ENCODE assay signal across 1 cellular context in the genomic region with DNA sequence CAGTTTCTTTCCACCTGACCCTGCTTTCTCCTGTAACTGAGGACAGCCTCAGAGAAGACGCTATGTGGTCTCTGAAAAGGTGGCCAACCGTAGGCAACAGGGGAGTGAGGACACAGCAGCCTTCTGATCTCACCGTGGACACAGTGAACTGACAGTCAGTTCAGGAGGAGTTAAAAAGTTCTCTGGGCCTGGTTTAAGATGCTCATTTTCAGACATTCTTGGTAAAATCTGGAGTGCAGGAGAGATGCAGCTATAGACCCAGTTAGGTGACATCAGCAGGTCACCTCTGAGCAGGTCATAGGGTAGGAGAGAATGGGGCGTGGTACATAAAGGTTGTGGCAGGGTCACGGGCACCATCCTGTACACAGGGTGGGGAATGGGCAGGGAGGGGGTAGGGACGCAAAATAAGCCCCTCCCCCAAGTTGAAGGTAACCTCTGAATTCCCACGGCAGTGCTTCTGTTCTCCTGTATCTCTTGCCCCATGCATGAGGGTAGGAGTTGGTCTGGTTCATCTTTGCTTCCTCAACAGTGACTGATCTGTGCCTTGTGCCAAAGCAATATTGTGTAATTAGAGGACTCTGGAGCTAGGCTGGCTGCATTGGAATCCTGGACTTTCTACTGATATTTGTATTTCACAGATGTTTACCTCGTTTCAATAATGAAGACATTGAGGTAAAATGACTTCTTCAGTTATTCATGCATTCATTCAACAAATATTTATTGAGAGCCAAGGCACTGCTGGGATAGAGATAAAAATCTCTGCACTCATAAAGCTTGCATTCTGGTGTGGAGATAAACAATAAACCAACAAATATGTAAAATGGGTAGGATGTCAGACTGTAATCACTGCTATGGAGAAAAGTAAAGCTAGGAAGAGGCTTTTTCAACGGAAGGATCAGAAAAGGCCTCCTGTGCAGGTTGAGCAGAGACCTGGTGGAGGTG.
TF ChIP-seq lines count a peak whose summit lies in the region.

No MANE protein-coding gene starts in this region.

TF ChIP-seq in HepG2, 621 proteins besides CTCF, POLR2A, EP300 and RAD21 (continued from another document and continues in another):
- TF ChIP-seq, protein P1, sequence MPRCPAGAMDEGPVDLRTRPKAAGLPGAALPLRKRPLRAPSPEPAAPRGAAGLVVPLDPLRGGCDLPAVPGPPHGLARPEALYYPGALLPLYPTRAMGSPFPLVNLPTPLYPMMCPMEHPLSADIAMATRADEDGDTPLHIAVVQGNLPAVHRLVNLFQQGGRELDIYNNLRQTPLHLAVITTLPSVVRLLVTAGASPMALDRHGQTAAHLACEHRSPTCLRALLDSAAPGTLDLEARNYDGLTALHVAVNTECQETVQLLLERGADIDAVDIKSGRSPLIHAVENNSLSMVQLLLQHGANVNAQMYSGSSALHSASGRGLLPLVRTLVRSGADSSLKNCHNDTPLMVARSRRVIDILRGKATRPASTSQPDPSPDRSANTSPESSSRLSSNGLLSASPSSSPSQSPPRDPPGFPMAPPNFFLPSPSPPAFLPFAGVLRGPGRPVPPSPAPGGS (CRISPR knock-in tag; IDR thresholded peaks at IDR 0.05) = no peak
- TF ChIP-seq SYNCRIP (IDR thresholded peaks at IDR 0.05; ENCODE audit: insufficient read depth, low read depth, low read length) (no peak), THAP11 (CRISPR knock-in tag; IDR thresholded peaks at IDR 0.05) (no peak; the same call in 1 of the 2 replicates), FOXO4 (CRISPR knock-in tag; conservative IDR thresholded peaks at IDR 0.05) (no peak), ZNF615 (CRISPR knock-in tag; IDR thresholded peaks at IDR 0.05; ENCODE audit: borderline replicate concordance) (no peak), HBP1 (CRISPR knock-in tag; IDR thresholded peaks at IDR 0.05; ENCODE audit: low read depth) (0 out of 2 replicates have a peak, but pooled peaks have one; percentile 32), NFIC (IDR thresholded peaks at IDR 0.05; ENCODE audit: low read length) (peak; percentile 33; the same call in 1 of the 2 replicates), PHF8 (CRISPR knock-in tag; IDR thresholded peaks at IDR 0.05) (no peak), SIX4 (CRISPR knock-in tag; IDR thresholded peaks at IDR 0.05) (no peak), ARHGAP35 (CRISPR knock-in tag; IDR thresholded peaks at IDR 0.05; ENCODE audit: borderline replicate concordance) (no peak), GTF3A (CRISPR knock-in tag; conservative IDR thresholded peaks at IDR 0.05) (no peak), ZNF562 (CRISPR knock-in tag; IDR thresholded peaks at IDR 0.05; ENCODE audit: borderline replicate concordance) (no peak), ZNF530 (CRISPR knock-in tag; IDR thresholded peaks at IDR 0.05; ENCODE audit: low read depth) (no peak), KMT2B (CRISPR knock-in tag; IDR thresholded peaks at IDR 0.05) (no peak), ATF6 (CRISPR knock-in tag; conservative IDR thresholded peaks at IDR 0.05) (no peak), HMG20B (CRISPR knock-in tag; conservative IDR thresholded peaks at IDR 0.05) (no peak; the same call in 1 of the 2 replicates), ZNF484 (CRISPR knock-in tag; IDR thresholded peaks at IDR 0.05; ENCODE audit: borderline replicate concordance, low read depth) (no peak), ZBTB8A (CRISPR knock-in tag; IDR thresholded peaks at IDR 0.05; ENCODE audit: borderline replicate concordance, low read depth) (no peak), SIN3A (IDR thresholded peaks at IDR 0.05; ENCODE audit: borderline replicate concordance, low read depth, low read length) (0 out of 2 replicates have a peak, but pooled peaks have one; percentile 27), SUZ12 (IDR thresholded peaks at IDR 0.05; ENCODE audit: low read depth, low read length) (no peak), KAT2B (IDR thresholded peaks at IDR 0.05; ENCODE audit: borderline replicate concordance, low read depth, low read length) (no peak), HINFP (CRISPR knock-in tag; IDR thresholded peaks at IDR 0.05; ENCODE audit: low read depth) (no peak), CBFB (CRISPR knock-in tag; IDR thresholded peaks at IDR 0.05) (no peak), GATAD2A (CRISPR knock-in tag; IDR thresholded peaks at IDR 0.05) (no peak; the same call in none of the 2 replicates), FOXJ3 (CRISPR knock-in tag; IDR thresholded peaks at IDR 0.05; ENCODE audit: borderline replicate concordance) (peak; percentile 90), HOXA9 (CRISPR knock-in tag; IDR thresholded peaks at IDR 0.05; ENCODE audit: borderline replicate concordance) (no peak), ZBTB44 (CRISPR knock-in tag; IDR thresholded peaks at IDR 0.05) (no peak), ZBTB7B (CRISPR knock-in tag; IDR thresholded peaks at IDR 0.05) (no peak; the same call in 1 of the 2 replicates), MYC (CRISPR knock-in tag; IDR thresholded peaks at IDR 0.05; ENCODE audit: borderline replicate concordance) (no peak), KLF13 (CRISPR knock-in tag; IDR thresholded peaks at IDR 0.05) (no peak), ZNF782 (CRISPR knock-in tag; IDR thresholded peaks at IDR 0.05; ENCODE audit: borderline replicate concordance) (no peak), ZNF24 (IDR thresholded peaks at IDR 0.05) (peak; percentile 93), SMYD3 (CRISPR knock-in tag; IDR thresholded peaks at IDR 0.05) (no peak), SOX13 (IDR thresholded peaks at IDR 0.05) (no peak), SOX13 (CRISPR knock-in tag; conservative IDR thresholded peaks at IDR 0.05 in 1 of 2, IDR thresholded peaks at IDR 0.05 in 1 of 2) (peak in 1 of 2 experiments; percentile 80; a peak in 2 of 4 replicates)
- TF ChIP-seq, protein P2, sequence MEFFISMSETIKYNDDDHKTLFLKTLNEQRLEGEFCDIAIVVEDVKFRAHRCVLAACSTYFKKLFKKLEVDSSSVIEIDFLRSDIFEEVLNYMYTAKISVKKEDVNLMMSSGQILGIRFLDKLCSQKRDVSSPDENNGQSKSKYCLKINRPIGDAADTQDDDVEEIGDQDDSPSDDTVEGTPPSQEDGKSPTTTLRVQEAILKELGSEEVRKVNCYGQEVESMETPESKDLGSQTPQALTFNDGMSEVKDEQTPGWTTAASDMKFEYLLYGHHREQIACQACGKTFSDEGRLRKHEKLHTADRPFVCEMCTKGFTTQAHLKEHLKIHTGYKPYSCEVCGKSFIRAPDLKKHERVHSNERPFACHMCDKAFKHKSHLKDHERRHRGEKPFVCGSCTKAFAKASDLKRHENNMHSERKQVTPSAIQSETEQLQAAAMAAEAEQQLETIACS (CRISPR knock-in tag; IDR thresholded peaks at IDR 0.05) = no peak
- TF ChIP-seq, protein P3, sequence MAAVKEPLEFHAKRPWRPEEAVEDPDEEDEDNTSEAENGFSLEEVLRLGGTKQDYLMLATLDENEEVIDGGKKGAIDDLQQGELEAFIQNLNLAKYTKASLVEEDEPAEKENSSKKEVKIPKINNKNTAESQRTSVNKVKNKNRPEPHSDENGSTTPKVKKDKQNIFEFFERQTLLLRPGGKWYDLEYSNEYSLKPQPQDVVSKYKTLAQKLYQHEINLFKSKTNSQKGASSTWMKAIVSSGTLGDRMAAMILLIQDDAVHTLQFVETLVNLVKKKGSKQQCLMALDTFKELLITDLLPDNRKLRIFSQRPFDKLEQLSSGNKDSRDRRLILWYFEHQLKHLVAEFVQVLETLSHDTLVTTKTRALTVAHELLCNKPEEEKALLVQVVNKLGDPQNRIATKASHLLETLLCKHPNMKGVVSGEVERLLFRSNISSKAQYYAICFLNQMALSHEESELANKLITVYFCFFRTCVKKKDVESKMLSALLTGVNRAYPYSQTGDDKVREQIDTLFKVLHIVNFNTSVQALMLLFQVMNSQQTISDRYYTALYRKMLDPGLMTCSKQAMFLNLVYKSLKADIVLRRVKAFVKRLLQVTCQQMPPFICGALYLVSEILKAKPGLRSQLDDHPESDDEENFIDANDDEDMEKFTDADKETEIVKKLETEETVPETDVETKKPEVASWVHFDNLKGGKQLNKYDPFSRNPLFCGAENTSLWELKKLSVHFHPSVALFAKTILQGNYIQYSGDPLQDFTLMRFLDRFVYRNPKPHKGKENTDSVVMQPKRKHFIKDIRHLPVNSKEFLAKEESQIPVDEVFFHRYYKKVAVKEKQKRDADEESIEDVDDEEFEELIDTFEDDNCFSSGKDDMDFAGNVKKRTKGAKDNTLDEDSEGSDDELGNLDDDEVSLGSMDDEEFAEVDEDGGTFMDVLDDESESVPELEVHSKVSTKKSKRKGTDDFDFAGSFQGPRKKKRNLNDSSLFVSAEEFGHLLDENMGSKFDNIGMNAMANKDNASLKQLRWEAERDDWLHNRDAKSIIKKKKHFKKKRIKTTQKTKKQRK (IDR thresholded peaks at IDR 0.05; ENCODE audit: low read length) = no peak
- TF ChIP-seq, protein P4, sequence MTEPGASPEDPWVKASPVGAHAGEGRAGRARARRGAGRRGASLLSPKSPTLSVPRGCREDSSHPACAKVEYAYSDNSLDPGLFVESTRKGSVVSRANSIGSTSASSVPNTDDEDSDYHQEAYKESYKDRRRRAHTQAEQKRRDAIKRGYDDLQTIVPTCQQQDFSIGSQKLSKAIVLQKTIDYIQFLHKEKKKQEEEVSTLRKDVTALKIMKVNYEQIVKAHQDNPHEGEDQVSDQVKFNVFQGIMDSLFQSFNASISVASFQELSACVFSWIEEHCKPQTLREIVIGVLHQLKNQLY (CRISPR knock-in tag; IDR thresholded peaks at IDR 0.05) = no peak
- TF ChIP-seq, protein P5, sequence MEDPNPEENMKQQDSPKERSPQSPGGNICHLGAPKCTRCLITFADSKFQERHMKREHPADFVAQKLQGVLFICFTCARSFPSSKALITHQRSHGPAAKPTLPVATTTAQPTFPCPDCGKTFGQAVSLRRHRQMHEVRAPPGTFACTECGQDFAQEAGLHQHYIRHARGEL (CRISPR knock-in tag; IDR thresholded peaks at IDR 0.05) = no peak
- TF ChIP-seq, protein P6, sequence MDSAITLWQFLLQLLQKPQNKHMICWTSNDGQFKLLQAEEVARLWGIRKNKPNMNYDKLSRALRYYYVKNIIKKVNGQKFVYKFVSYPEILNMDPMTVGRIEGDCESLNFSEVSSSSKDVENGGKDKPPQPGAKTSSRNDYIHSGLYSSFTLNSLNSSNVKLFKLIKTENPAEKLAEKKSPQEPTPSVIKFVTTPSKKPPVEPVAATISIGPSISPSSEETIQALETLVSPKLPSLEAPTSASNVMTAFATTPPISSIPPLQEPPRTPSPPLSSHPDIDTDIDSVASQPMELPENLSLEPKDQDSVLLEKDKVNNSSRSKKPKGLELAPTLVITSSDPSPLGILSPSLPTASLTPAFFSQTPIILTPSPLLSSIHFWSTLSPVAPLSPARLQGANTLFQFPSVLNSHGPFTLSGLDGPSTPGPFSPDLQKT (CRISPR knock-in tag; IDR thresholded peaks at IDR 0.05; ENCODE audit: borderline replicate concordance) = no peak
